Comparison of ENCODE assay signal across 8 cellular contexts in the genomic region with DNA sequence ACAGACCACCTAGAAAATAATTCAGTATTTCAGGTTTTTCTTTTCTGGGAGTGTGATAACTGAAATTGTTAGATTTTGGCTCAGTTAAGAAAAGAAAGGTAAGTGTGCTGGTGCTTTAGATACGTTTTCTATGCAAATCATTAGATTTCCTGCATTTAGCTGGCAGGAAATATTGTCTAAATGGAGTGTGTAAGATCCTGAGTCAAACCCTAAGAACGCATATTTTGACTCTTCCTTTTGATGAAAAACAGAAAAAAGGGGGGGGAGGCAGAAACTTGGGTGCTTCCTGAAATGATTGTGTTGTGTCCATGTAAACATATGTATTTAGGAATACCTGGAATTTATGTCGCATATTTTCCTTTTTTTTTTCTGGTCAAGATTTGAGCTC. TPM values are rescaled to one million over a fixed set of nuclear protein-coding genes. Genes with fewer than 3 reads are reported as not detected.
DNase-seq lines count a peak whose midpoint lies in the region; ATAC-seq and TF ChIP-seq lines count a peak whose summit lies in the region.

No MANE protein-coding gene starts in this region.

- TF ChIP-seq CTCF in epithelial cell of esophagus (IDR thresholded peaks at IDR 0.05; ENCODE audit: insufficient read depth, low read depth, low read length, missing control alignments) (no peak), ovary (IDR thresholded peaks at IDR 0.05) (no peak)

- no peak for TF ChIP-seq POLR2A in ovary (IDR thresholded peaks at IDR 0.05)

- no peaks in the 10 kb centered on the region for H3K27me3 ChIP-seq in ovary

- H3K36me3 ChIP-seq in ovary, result no peaks in the 10 kb centered on the region

- intact Hi-C loops in ovary (cut with DNase I), result loop anchor here (2.0 to 10.0 kb wide), 7 partner anchors 42 to 234 kb away; no protein-coding TSS in a partner anchor

- peak overlapping the region; percentile 61 for H3K4me3 ChIP-seq in epithelial cell of esophagus (ENCODE audit: low read length)
- peak overlapping the region; percentile 96 for H3K4me3 ChIP-seq in ovary

- H3K27ac ChIP-seq in ovary, result peak overlapping the region; percentile 92 to 98

- WGBS in ovary, 3 donors, result 1 to 3% (median 2%) methylated on average over 3 of the region's 3 CpGs

- DNase-seq in ELR (ENCODE audit: low read depth) (peak; percentile 74), RKO (ENCODE audit: low spot score) (peak; percentile 72), epithelial cell of esophagus (ENCODE audit: low read depth) (peak; percentile 36), ovary (no peak), COLO668 (lab: John Stamatoyannopoulos, UW; ENCODE audit: unreplicated experiment) (no peak), NCI-H2107 treated with DMSO at 0.1 percent for 48 hours (lab: John Stamatoyannopoulos, UW; ENCODE audit: unreplicated experiment) (no peak)

- H3K4me1 ChIP-seq in ovary (ENCODE audit: insufficient read depth), result peaks cover 11% of the 10 kb centered on the region

- TF ChIP-seq EP300 in ovary (IDR thresholded peaks at IDR 0.05), result no peak

- no peak for ATAC-seq in GM21528 (IDR thresholded peaks at IDR 0.05; ENCODE audit: low FRiP score, unreplicated experiment)
- no peak for ATAC-seq in HG03565 (IDR thresholded peaks at IDR 0.05; ENCODE audit: unreplicated experiment)

- H3K9me3 ChIP-seq in ovary, result no peaks in the 10 kb centered on the region

RNA-seq across cellular contexts. Expression of a gene that starts 1.2 kb away (rescaled TPM):
- 100 to 1,000 TPM in 2 of 7 donors, 10 to 100 TPM in 4, 1 to 10 TPM in 1; 10.0 to 115 (median 36.9) TPM for total RNA-seq in ovary
- polyA plus RNA-seq in ovary, result 10 to 100 TPM; 43.4 to 62.0 TPM

RNA-seq across cellular contexts. Expression of a gene that starts 29.9 kb away (rescaled TPM):
- total RNA-seq in ovary, result 100 to 1,000 TPM in 2 of 7 donors, 10 to 100 TPM in 5; 65.7 to 116 (median 79.0) TPM
- 100 to 1,000 TPM in 1 of 2 donors, 10 to 100 TPM in 1; 90.3 to 159 TPM for polyA plus RNA-seq in ovary

RNA-seq across cellular contexts. Expression of a gene that starts 43.0 kb away (rescaled TPM):
- total RNA-seq in ovary, result 10 to 100 TPM; 11.8 to 54.9 (median 18.5) TPM
- 10 to 100 TPM; 18.9 to 25.8 TPM for polyA plus RNA-seq in ovary

Comparison
In these comparisons a context has a peak if more than half of its experiments do, and no peak if none do; other contexts are left out.
1. DNase-seq: peak in ELR (single experiment), RKO (single experiment) and epithelial cell of esophagus (single experiment); none in ovary (0 of 5), COLO668 (single experiment) and NCI-H2107 treated with DMSO at 0.1 percent for 48 hours (single experiment).